ENCODE assay signal across 9 cellular contexts in genomic region chr20:41177636-41178035, GRCh38. TPM values are rescaled to one million over a fixed set of nuclear protein-coding genes. Genes with fewer than 3 reads are reported as not detected.
A peak's percentile ranks its signal among the peaks of the same experiment; 100 is the strongest.
DNase-seq lines count a peak whose midpoint lies in the region; ATAC-seq lines count a peak whose summit lies in the region.
"Had no signal": no experiment of that assay in that cellular context is flagged by ENCODE, and none has a peak within 500 bp of the region (broad histone marks: within the 10 kb centered on the region; RNA-seq: fewer than 3 reads in every experiment).

No MANE protein-coding gene starts in this region.

- H3K27ac ChIP-seq in cingulate gyrus (ENCODE audit: low read depth, low read length) (peak overlapping the region; percentile 93), aorta (ENCODE audit: low read depth in 1 of 2, low read length in 2 of 2) (peak overlapping the region; percentile 93 to 96)

- H3K27me3 ChIP-seq in aorta (ENCODE audit: control insufficient read depth in 1 of 2, insufficient read depth in 2 of 2, low read length in 1 of 2): no peaks in the 10 kb centered on the region

- DNase-seq in activated naive CD8-positive, alpha-beta T cell treated with anti-CD3 and anti-CD28 coated beads, Interleukin-2, amount 10 ng/mL, durations not matched to agents 7 days and 5 days: peak; percentile 17
- no peak for DNase-seq in activated naive CD8-positive, alpha-beta T cell treated with anti-CD3 and anti-CD28 coated beads for 36 hours
- DNase-seq in lung microvascular endothelial cell (ENCODE audit: low read depth in 2 of 2): peak; percentile 50 to 74
- DNase-seq in aorta: peak; percentile 89 to 92
- DNase-seq in NCI-H146 treated with DMSO at 0.1 percent for 48 hours (lab: John Stamatoyannopoulos, UW; ENCODE audit: unreplicated experiment): no peak
- no peak for DNase-seq in NOMO-1 treated with dmso at 0.1 percent for 144 hours (lab: John Stamatoyannopoulos, UW; ENCODE audit: unreplicated experiment)
- DNase-seq: cortex of kidney had no signal

- H3K4me1 Mint-ChIP-seq in activated naive CD8-positive, alpha-beta T cell treated with anti-CD3 and anti-CD28 coated beads, Interleukin-2, amount 10 ng/mL, durations not matched to agents 7 days and 5 days: peaks cover 29% of the 10 kb centered on the region
- peaks cover 26% of the 10 kb centered on the region for H3K4me1 Mint-ChIP-seq in activated naive CD8-positive, alpha-beta T cell treated with anti-CD3 and anti-CD28 coated beads for 36 hours

- WGBS in aorta, 2 donors: 7 to 9% methylated on average over 2 of the region's 2 CpGs

- no peaks in the 10 kb centered on the region for H3K9me3 ChIP-seq in aorta (ENCODE audit: control insufficient read depth, low read length)

- H3K36me3 ChIP-seq in aorta (ENCODE audit: control insufficient read depth in 1 of 2, insufficient read depth in 2 of 2, low read length in 1 of 2): peaks cover 0 to 5% of the 10 kb centered on the region in 2 donors

- H3K27me3 Mint-ChIP-seq in activated naive CD8-positive, alpha-beta T cell treated with anti-CD3 and anti-CD28 coated beads, Interleukin-2, amount 10 ng/mL, durations not matched to agents 7 days and 5 days: no peaks in the 10 kb centered on the region
- H3K27me3 Mint-ChIP-seq in activated naive CD8-positive, alpha-beta T cell treated with anti-CD3 and anti-CD28 coated beads for 36 hours: no peaks in the 10 kb centered on the region

- POLR2A ChIA-PET in activated naive CD8-positive, alpha-beta T cell treated with anti-CD3 and anti-CD28 coated beads, Interleukin-2, amount 10 ng/mL, durations not matched to agents 7 days and 5 days (lab: Charles Lee): interaction anchor here (0.6 kb wide), 1 partner anchor 40 kb away, joined by 3 read pairs; no protein-coding TSS in a partner anchor

- no peak for ATAC-seq in activated naive CD8-positive, alpha-beta T cell treated with anti-CD3 and anti-CD28 coated beads, Interleukin-2, amount 10 ng/mL, durations not matched to agents 7 days and 5 days (ENCODE audit: low read depth)
- ATAC-seq in aorta (ENCODE audit: low FRiP score) (peak; percentile 62), HG02763 (IDR thresholded peaks at IDR 0.05; ENCODE audit: unreplicated experiment) (no peak)

- intact Hi-C loops in aorta (cut with DNase I): loop anchor here (2.0 to 10.0 kb wide), 4 partner anchors 55 to 237 kb away; partner anchors contain the start of gene ZHX3 (in 1 of the 2)

- peaks cover 17% of the 10 kb centered on the region for H3K36me3 Mint-ChIP-seq in activated naive CD8-positive, alpha-beta T cell treated with anti-CD3 and anti-CD28 coated beads, Interleukin-2, amount 10 ng/mL, durations not matched to agents 7 days and 5 days
- H3K36me3 Mint-ChIP-seq in activated naive CD8-positive, alpha-beta T cell treated with anti-CD3 and anti-CD28 coated beads for 36 hours: peaks cover 9% of the 10 kb centered on the region

- peaks cover 6 to 7% of the 10 kb centered on the region in 2 donors for H3K4me1 ChIP-seq in aorta (ENCODE audit: control insufficient read depth in 1 of 2, insufficient read depth in 2 of 2, low read length in 2 of 2)

- H3K27ac Mint-ChIP-seq in activated naive CD8-positive, alpha-beta T cell treated with anti-CD3 and anti-CD28 coated beads, Interleukin-2, amount 10 ng/mL, durations not matched to agents 7 days and 5 days: no peak overlapping the region
- no peak overlapping the region for H3K27ac Mint-ChIP-seq in activated naive CD8-positive, alpha-beta T cell treated with anti-CD3 and anti-CD28 coated beads for 36 hours

- no peaks in the 10 kb centered on the region for H3K9me3 Mint-ChIP-seq in activated naive CD8-positive, alpha-beta T cell treated with anti-CD3 and anti-CD28 coated beads, Interleukin-2, amount 10 ng/mL, durations not matched to agents 7 days and 5 days
- no peaks in the 10 kb centered on the region for H3K9me3 Mint-ChIP-seq in activated naive CD8-positive, alpha-beta T cell treated with anti-CD3 and anti-CD28 coated beads for 36 hours

- H3K4me3 ChIP-seq in aorta (ENCODE audit: low read length in 2 of 2): no peak overlapping the region

- H3K4me3 Mint-ChIP-seq in activated naive CD8-positive, alpha-beta T cell treated with anti-CD3 and anti-CD28 coated beads, Interleukin-2, amount 10 ng/mL, durations not matched to agents 7 days and 5 days: no peak overlapping the region
- H3K4me3 Mint-ChIP-seq in activated naive CD8-positive, alpha-beta T cell treated with anti-CD3 and anti-CD28 coated beads for 36 hours: no peak overlapping the region

RNA-seq across cellular contexts. Expression of gene PLCG1, which starts 40.3 kb away (rescaled TPM):
- 100 to 1,000 TPM; 419 to 425 TPM for total RNA-seq in activated naive CD8-positive, alpha-beta T cell treated with anti-CD3 and anti-CD28 coated beads, Interleukin-2, amount 10 ng/mL, durations not matched to agents 7 days and 5 days
- 100 to 1,000 TPM; 156 to 162 TPM for total RNA-seq in activated naive CD8-positive, alpha-beta T cell treated with anti-CD3 and anti-CD28 coated beads for 36 hours
- total RNA-seq in lung microvascular endothelial cell (135 and 160 TPM in 2 replicates), aorta (100 to 1,000 TPM in 1 of 2 donors, 10 to 100 TPM in 1; 96.3 to 148 TPM)
- 10 to 100 TPM; 17.9 to 52.5 TPM for polyA plus RNA-seq in aorta

Comparison
In these comparisons a context has a peak if more than half of its experiments do, and no peak if none do; other contexts are left out.
1. DNase-seq: peak in activated naive CD8-positive, alpha-beta T cell treated with anti-CD3 and anti-CD28 coated beads, Interleukin-2, amount 10 ng/mL, durations not matched to agents 7 days and 5 days (single experiment), lung microvascular endothelial cell (2 of 2) and aorta (2 of 2); none in activated naive CD8-positive, alpha-beta T cell treated with anti-CD3 and anti-CD28 coated beads for 36 hours (single experiment), NCI-H146 treated with DMSO at 0.1 percent for 48 hours (single experiment) and NOMO-1 treated with dmso at 0.1 percent for 144 hours (single experiment).